12 cellular contexts compared by ENCODE assay signal in the genomic region with DNA sequence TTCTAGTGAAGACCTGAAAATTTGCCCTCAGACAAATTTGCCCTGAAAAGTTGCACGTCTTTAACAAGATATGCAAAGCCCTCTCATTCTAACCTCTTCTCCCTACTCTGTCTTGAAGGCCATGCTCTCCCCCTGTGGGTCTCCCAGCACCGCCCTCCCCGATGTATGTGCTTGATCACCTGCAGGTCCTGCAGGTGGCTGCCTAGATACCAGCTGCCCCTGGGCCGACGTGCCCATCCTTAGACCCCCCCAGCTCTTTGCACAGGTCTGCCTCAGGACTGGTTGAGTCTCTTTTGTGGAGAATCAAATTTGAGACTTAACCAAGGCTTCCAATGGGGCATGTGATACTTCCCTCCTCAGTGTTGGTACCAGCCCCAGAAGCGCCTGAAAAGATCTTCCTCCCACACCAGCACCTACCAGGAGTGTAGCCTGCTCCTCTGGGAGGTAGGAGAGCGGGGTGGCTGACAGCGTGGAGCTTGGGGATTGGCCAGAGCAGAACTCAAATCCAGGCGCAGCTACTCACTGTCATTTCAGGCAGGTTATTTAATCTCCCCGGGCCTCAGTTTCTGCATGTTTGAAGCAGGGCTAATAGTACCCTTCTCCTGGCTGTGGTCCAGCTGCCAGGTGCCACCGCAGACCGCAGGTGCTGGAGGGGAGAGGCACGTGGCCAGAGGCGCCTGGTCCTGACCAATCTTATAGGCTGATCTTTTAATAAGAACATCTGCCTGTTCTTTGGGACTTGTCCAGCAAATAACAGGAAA. TPM values are rescaled to one million over a fixed set of nuclear protein-coding genes. Genes with fewer than 3 reads are reported as not detected.
A peak's percentile ranks its signal among the peaks of the same experiment; 100 is the strongest.
DNase-seq lines count a peak whose midpoint lies in the region; ATAC-seq and TF ChIP-seq lines count a peak whose summit lies in the region.
"Had no signal": no experiment of that assay in that cellular context is flagged by ENCODE, and none has a peak within 500 bp of the region (broad histone marks: within the 10 kb centered on the region; RNA-seq: fewer than 3 reads in every experiment).

No MANE protein-coding gene starts in this region.

- H3K27ac ChIP-seq in OCI-LY1 (ENCODE audit: low read depth, low read length, poor library complexity, severe bottlenecking): peak overlapping the region; percentile 96
- peak overlapping the region; percentile 64 for H3K27ac ChIP-seq in lower lobe of right lung
- H3K27ac ChIP-seq: parathyroid adenoma had no signal

- H4K20me1 ChIP-seq in OCI-LY1 (ENCODE audit: insufficient read depth, low read length): no peaks in the 10 kb centered on the region

- no TSS peak for BruUV-seq in Caco-2 (replicated peaks; lab: Mats Ljungman, UMichigan)

- POLR2A ChIA-PET in Caco-2 (lab: Charles Lee): no interaction called here

- H3K27me3 Mint-ChIP-seq in Caco-2 (ENCODE audit: insufficient read depth, unreplicated experiment): no peaks in the 10 kb centered on the region
- H3K27me3 Mint-ChIP-seq: activated naive CD8-positive, alpha-beta T cell treated with anti-CD3 and anti-CD28 coated beads, Interleukin-2, amount 10 ng/mL, durations not matched to agents 7 days and 5 days had no signal

- H3K4me1 ChIP-seq in Caco-2 (peaks cover 18% of the 10 kb centered on the region), OCI-LY1 (ENCODE audit: insufficient read depth, low read length, severe bottlenecking) (peaks cover 62% of the 10 kb centered on the region), lower lobe of right lung (peaks cover 44% of the 10 kb centered on the region)
- H3K4me1 ChIP-seq: parathyroid adenoma had no signal

- in situ Hi-C loops in G401 (cut with HindIII; ENCODE audit: low sequenced_read_pairs): loop anchor here (10.0 to 25.0 kb wide), 2 partner anchors 128 to 346 kb away; a partner anchor contains a TSS

- CTCF ChIA-PET in Caco-2 (lab: Charles Lee): interaction anchor here (1.2 to 1.4 kb wide), 2 partner anchors 94 to 98 kb away, joined by 3 to 4 read pairs; no protein-coding TSS in a partner anchor

- peak overlapping the region; percentile 29; the same call in 1 of the 2 replicates for H3K9ac ChIP-seq in OCI-LY1 (ENCODE audit: low read length)
- H3K9ac ChIP-seq: parathyroid adenoma had no signal

- H3K27ac Mint-ChIP-seq in Caco-2 (ENCODE audit: unreplicated experiment): peak overlapping the region; percentile 91

- no peak overlapping the region for H2AFZ ChIP-seq in OCI-LY1 (ENCODE audit: low read length)
- H2AFZ ChIP-seq: parathyroid adenoma had no signal

- H3K36me3 Mint-ChIP-seq in Caco-2 (ENCODE audit: insufficient read depth, unreplicated experiment): peaks cover 23% of the 10 kb centered on the region

- H3K9me3 Mint-ChIP-seq in Caco-2 (ENCODE audit: unreplicated experiment): no peaks in the 10 kb centered on the region
- H3K9me3 Mint-ChIP-seq: activated naive CD8-positive, alpha-beta T cell treated with anti-CD3 and anti-CD28 coated beads, Interleukin-2, amount 10 ng/mL, durations not matched to agents 7 days and 5 days had no signal

- peaks cover 17% of the 10 kb centered on the region for H3K4me1 Mint-ChIP-seq in Caco-2 (ENCODE audit: low read depth, unreplicated experiment)

- no peak for ATAC-seq in lower lobe of right lung
- ATAC-seq in HG03108 (IDR thresholded peaks at IDR 0.05; ENCODE audit: unreplicated experiment): no peak
- ATAC-seq in GM18520 (IDR thresholded peaks at IDR 0.05; ENCODE audit: unreplicated experiment): no peak

- H3K4me3 Mint-ChIP-seq in Caco-2 (ENCODE audit: unreplicated experiment): no peak overlapping the region
- H3K4me3 Mint-ChIP-seq: activated naive CD8-positive, alpha-beta T cell treated with anti-CD3 and anti-CD28 coated beads, Interleukin-2, amount 10 ng/mL, durations not matched to agents 7 days and 5 days had no signal

- intact Hi-C loops in Caco-2 (cut with micrococcal nuclease; ENCODE audit: unreplicated experiment): no loop called here
- intact Hi-C loops in lower lobe of right lung (cut with DNase I): loop anchor here (10.0 kb wide), 1 partner anchor 96 kb away; a partner anchor contains a TSS

- H3K36me3 ChIP-seq in Caco-2 (ENCODE audit: control insufficient read depth, insufficient read depth, low read length) (no peaks in the 10 kb centered on the region), OCI-LY1 (ENCODE audit: insufficient read depth, low read length) (peaks cover 6% of the 10 kb centered on the region), lower lobe of right lung (peaks cover 8% of the 10 kb centered on the region)

- TF ChIP-seq CTCF in Caco-2 (IDR thresholded peaks at IDR 0.05; ENCODE audit: insufficient read depth in 1 of 2, low read depth in 1 of 2, low read length in 1 of 2, severe bottlenecking in 1 of 2, unreplicated experiment in 1 of 2) (no peak), OCI-LY1 (IDR thresholded peaks at IDR 0.05; ENCODE audit: low read length) (no peak), lower lobe of right lung (IDR thresholded peaks at IDR 0.05) (no peak)

- no peaks in the 10 kb centered on the region for H3K9me3 ChIP-seq in Caco-2
- no peaks in the 10 kb centered on the region for H3K9me3 ChIP-seq in OCI-LY1 (ENCODE audit: low read length)
- H3K9me3 ChIP-seq in lower lobe of right lung: no peaks in the 10 kb centered on the region
- H3K9me3 ChIP-seq: left ventricle myocardium inferior had no signal

- H3K79me2 ChIP-seq in OCI-LY1 (ENCODE audit: insufficient read depth, low read length): peaks cover under 1% of the 10 kb centered on the region; the same call in 1 of the 2 replicates
- H3K79me2 ChIP-seq: parathyroid adenoma had no signal

- peak overlapping the region; percentile 56 for H3K4me2 ChIP-seq in OCI-LY1 (ENCODE audit: low read length)

- H3K9me2 ChIP-seq in OCI-LY1 (ENCODE audit: low read depth, low read length): no peaks in the 10 kb centered on the region

- H3F3A ChIP-seq in OCI-LY1 (ENCODE audit: insufficient read depth, low read length): 0 out of 2 replicates have a peak, but pooled peaks cover 8% of the 10 kb centered on the region

- H3K4me3 ChIP-seq in Caco-2 (ENCODE audit: low read depth, low read length) (no peak overlapping the region), OCI-LY1 (ENCODE audit: low read depth, low read length, poor library complexity, severe bottlenecking) (peak overlapping the region; percentile 33), lower lobe of right lung (no peak overlapping the region)
- H3K4me3 ChIP-seq: left ventricle myocardium inferior had no signal

- no peak for DNase-seq in Caco-2
- peak; percentile 86 for DNase-seq in NCI-H1436 (lab: John Stamatoyannopoulos, UW)
- no peak for DNase-seq in lower lobe of right lung
- no peak for DNase-seq in NCI-H1930 (lab: John Stamatoyannopoulos, UW)
- DNase-seq in G401 (ENCODE audit: low spot score): no peak
- DNase-seq: activated naive CD8-positive, alpha-beta T cell treated with anti-CD3 and anti-CD28 coated beads, Interleukin-2, amount 10 ng/mL, durations not matched to agents 7 days and 5 days; stimulated activated CD4-positive, alpha-beta T cell treated with anti-CD3 and anti-CD28 coated beads, Interleukin-4, amount 100 ng/mL, for 24 hours had no signal

- H3K27me3 ChIP-seq in Caco-2 (replicated peaks; ENCODE audit: control insufficient read depth, insufficient read depth, low read length) (no peaks in the 10 kb centered on the region), OCI-LY1 (ENCODE audit: insufficient read depth, low read length) (no peaks in the 10 kb centered on the region), lower lobe of right lung (ENCODE audit: low read depth) (no peaks in the 10 kb centered on the region)

RNA-seq across cellular contexts. Expression of a gene that starts 4.5 kb away (rescaled TPM):
- total RNA-seq in Caco-2 (2022) (157 and 163 TPM in 2 replicates), lower lobe of right lung (68.9 TPM)
- 102 and 134 TPM in 2 replicates for total RNA-seq in G401 (2014; rRNA removed; shearing (Covaris generic))

RNA-seq across cellular contexts. Expression of a gene that starts 12.5 kb away (rescaled TPM):
- total RNA-seq in Caco-2 (2022) (23.1 and 25.2 TPM in 2 replicates), lower lobe of right lung (32.4 TPM)
- total RNA-seq in G401 (2014; rRNA removed; shearing (Covaris generic)): 37.5 and 41.7 TPM in 2 replicates

RNA-seq across cellular contexts. Expression of a gene that starts 30.9 kb away (rescaled TPM):
- 2.0 and 2.5 TPM in 2 replicates for total RNA-seq in Caco-2 (2022)
- total RNA-seq in lower lobe of right lung: 21.0 TPM
- 2.1 and 2.7 TPM in 2 replicates for total RNA-seq in G401 (2014; rRNA removed; shearing (Covaris generic))

RNA-seq across cellular contexts. Expression of a gene that starts 31.6 kb away (rescaled TPM):
- total RNA-seq in Caco-2 (2022) (13.9 and 14.1 TPM in 2 replicates), lower lobe of right lung (13.1 TPM)
- 10.4 and 21.6 TPM in 2 replicates for total RNA-seq in G401 (2014; rRNA removed; shearing (Covaris generic))

RNA-seq across cellular contexts. Expression of a gene that starts 54.1 kb away (rescaled TPM):
- total RNA-seq in Caco-2 (2022) (66.6 and 72.3 TPM in 2 replicates), lower lobe of right lung (145 TPM)
- total RNA-seq in G401 (2014; rRNA removed; shearing (Covaris generic)): 18.6 and 18.7 TPM in 2 replicates
